In genomic region chr20:13791562-13792459, GRCh38 we compare ENCODE assay signal across 20 cellular contexts. TPM values are rescaled to one million over a fixed set of nuclear protein-coding genes. Genes with fewer than 3 reads are reported as not detected.
A peak's percentile ranks its signal among the peaks of the same experiment; 100 is the strongest.
DNase-seq lines count a peak whose midpoint lies in the region; ATAC-seq and TF ChIP-seq lines count a peak whose summit lies in the region.
"Had no signal": no experiment of that assay in that cellular context is flagged by ENCODE, and none has a peak within 500 bp of the region (broad histone marks: within the 10 kb centered on the region; RNA-seq: fewer than 3 reads in every experiment).

No MANE protein-coding gene starts in this region.

- ATAC-seq in DND-41 (ENCODE audit: insufficient read depth, low read depth), result no peak
- ATAC-seq in HG03159 (IDR thresholded peaks at IDR 0.05; ENCODE audit: unreplicated experiment), result no peak
- ATAC-seq: effector memory CD8-positive, alpha-beta T cell; GM23338; T-cell had no signal

- H3F3A ChIP-seq in PC-9 (ENCODE audit: insufficient read depth, low read depth), result no peaks in the 10 kb centered on the region

- DNase-seq in DND-41 (no peak), right atrium auricular region (ENCODE audit: low spot score) (no peak), sigmoid colon (no peak), PC-9 (no peak), SKM-1 (lab: John Stamatoyannopoulos, UW; ENCODE audit: unreplicated experiment) (no peak)
- DNase-seq: activated CD4-positive, alpha-beta T cell treated with anti-CD3 and anti-CD28 coated beads for 4 hours; activated effector memory CD4-positive, alpha-beta T cell treated with Interleukin-2 at 50 U/mL for 16 hours; DMS153; effector memory CD8-positive, alpha-beta T cell; GF-D8; MM.1S; NCI-H1436; NCI-H526; retina; T-cell had no signal

- H3K79me2 ChIP-seq in DND-41 (ENCODE audit: insufficient read depth, low read length), result peaks cover 71% of the 10 kb centered on the region
- peaks cover 7% of the 10 kb centered on the region for H3K79me2 ChIP-seq in PC-9 (ENCODE audit: low read depth)

- CTCF ChIA-PET in PC-9 (lab: Charles Lee), result no interaction called here

- no peak overlapping the region for H3K27ac ChIP-seq in DND-41 (ENCODE audit: low read length)
- peak overlapping the region; percentile 55 for H3K27ac ChIP-seq in cingulate gyrus (ENCODE audit: low read depth, low read length)
- peak overlapping the region; percentile 59 to 64 for H3K27ac ChIP-seq in right atrium auricular region
- H3K27ac ChIP-seq in sigmoid colon, result peak overlapping the region; percentile 4 to 51 (median 42)
- no peak overlapping the region for H3K27ac ChIP-seq in PC-9
- H3K27ac ChIP-seq: neutrophil, thoracic aorta had no signal

- H4K20me1 ChIP-seq in DND-41 (ENCODE audit: insufficient read depth, low read length), result peaks cover 8% of the 10 kb centered on the region; the same call in 1 of the 2 replicates
- H4K20me1 ChIP-seq in PC-9 (ENCODE audit: insufficient read depth), result no peaks in the 10 kb centered on the region; the same call in 1 of the 2 replicates

- H3K36me3 ChIP-seq in DND-41 (ENCODE audit: insufficient read depth, low read length) (peaks cover 100% of the 10 kb centered on the region), right atrium auricular region (peaks cover 70% of the 10 kb centered on the region), sigmoid colon (peaks cover 16 to 85% (median 29%) of the 10 kb centered on the region in 4 donors), PC-9 (ENCODE audit: low read depth) (peaks cover 34% of the 10 kb centered on the region)

- H3K9me3 ChIP-seq in DND-41 (ENCODE audit: insufficient read depth, low read length, severe bottlenecking) (no peaks in the 10 kb centered on the region), right atrium auricular region (no peaks in the 10 kb centered on the region), sigmoid colon (no peaks in the 10 kb centered on the region), PC-9 (ENCODE audit: insufficient read depth, low read depth) (no peaks in the 10 kb centered on the region)
- H3K9me3 ChIP-seq: neutrophil, thoracic aorta had no signal

- intact Hi-C loops in sigmoid colon (cut with DNase I) (no loop called here), PC-9 (cut with micrococcal nuclease; ENCODE audit: unreplicated experiment) (no loop called here)

- no peaks in the 10 kb centered on the region for H3K9me2 ChIP-seq in PC-9 (ENCODE audit: insufficient read depth)

- TF ChIP-seq CTCF in DND-41 (IDR thresholded peaks at IDR 0.05; ENCODE audit: borderline replicate concordance, extremely low read depth, low read length, poor library complexity, severe bottlenecking) (no peak), right atrium auricular region (IDR thresholded peaks at IDR 0.05) (no peak), sigmoid colon (IDR thresholded peaks at IDR 0.05) (no peak), PC-9 (conservative IDR thresholded peaks at IDR 0.05) (no peak)

- TF ChIP-seq EP300 in sigmoid colon (IDR thresholded peaks at IDR 0.05), result no peak

- POLR2A ChIA-PET in PC-9 (lab: Charles Lee; ENCODE audit: unreplicated experiment), result no interaction called here

- H3K27me3 ChIP-seq in DND-41 (ENCODE audit: insufficient read depth, low read length, poor library complexity) (no peaks in the 10 kb centered on the region), right atrium auricular region (no peaks in the 10 kb centered on the region), sigmoid colon (no peaks in the 10 kb centered on the region), PC-9 (ENCODE audit: insufficient read depth, low read depth) (no peaks in the 10 kb centered on the region)
- H3K27me3 ChIP-seq: neutrophil had no signal

- H3K4me2 ChIP-seq in DND-41 (ENCODE audit: insufficient read depth, low read length), result 0 out of 2 replicates have a peak overlapping the region, but pooled peaks have one; percentile 7
- H3K4me2 ChIP-seq in PC-9, result no peak overlapping the region
- H3K4me2 ChIP-seq: GM23338 had no signal

- H2AFZ ChIP-seq in DND-41 (ENCODE audit: low read depth, low read length) (no peak overlapping the region), PC-9 (no peak overlapping the region)
- H2AFZ ChIP-seq: GM23338 had no signal

- H3K4me1 ChIP-seq in DND-41 (ENCODE audit: insufficient read depth, low read length) (peaks cover 21% of the 10 kb centered on the region), right atrium auricular region (peaks cover 0 to 21% of the 10 kb centered on the region in 2 donors), sigmoid colon (peaks cover 0 to 37% (median 33%) of the 10 kb centered on the region in 4 donors), PC-9 (replicated peaks; ENCODE audit: insufficient read depth) (peaks cover 5% of the 10 kb centered on the region)

- no peak for TF ChIP-seq POLR2A in sigmoid colon (IDR thresholded peaks at IDR 0.05)

- H3K9ac ChIP-seq in DND-41 (ENCODE audit: low read depth, low read length), result no peak overlapping the region

- H3K4me3 ChIP-seq in DND-41 (ENCODE audit: low read depth in 1 of 2, low read length in 2 of 2) (no peak overlapping the region), right atrium auricular region (no peak overlapping the region), sigmoid colon (no peak overlapping the region), PC-9 (no peak overlapping the region)
- H3K4me3 ChIP-seq: GM23338, thoracic aorta had no signal

- WGBS in sigmoid colon, 2 donors, result 91 to 95% methylated on average over 2 of the region's 2 CpGs

- BruUV-seq in PC-9 (replicated peaks; lab: Mats Ljungman, UMichigan), result no TSS peak

RNA-seq across cellular contexts. Expression of gene NDUFAF5, which starts 7.0 kb away (rescaled TPM):
- total RNA-seq in right atrium auricular region (10 to 100 TPM; 25.2 to 29.9 TPM), sigmoid colon (10 to 100 TPM; 17.4 to 21.7 (median 18.5) TPM), PC-9 (2021) (22.3 and 24.0 TPM in 2 replicates)
- 10 to 100 TPM; 18.5 to 28.2 (median 26.4) TPM for polyA plus RNA-seq in sigmoid colon

RNA-seq across cellular contexts. Expression of gene ESF1, which starts 7.1 kb away (rescaled TPM):
- 10 to 100 TPM; 10.4 to 11.1 TPM for total RNA-seq in right atrium auricular region
- 10 to 100 TPM; 14.0 to 20.5 (median 16.0) TPM for total RNA-seq in sigmoid colon
- polyA plus RNA-seq in sigmoid colon, result 10 to 100 TPM in 1 of 3 donors, 1 to 10 TPM in 2; 7.2 to 11.3 (median 8.0) TPM
- 12.4 and 14.8 TPM in 2 replicates for total RNA-seq in PC-9 (2021)

Comparison
In these comparisons a context has a peak if more than half of its experiments do, and no peak if none do; other contexts are left out.
1. H3K27ac ChIP-seq: peak in cingulate gyrus (single experiment), right atrium auricular region (2 of 2) and sigmoid colon (4 of 4); none in DND-41 (single experiment) and PC-9 (single experiment).